1 cellular context compared by ENCODE assay signal in the genomic region with DNA sequence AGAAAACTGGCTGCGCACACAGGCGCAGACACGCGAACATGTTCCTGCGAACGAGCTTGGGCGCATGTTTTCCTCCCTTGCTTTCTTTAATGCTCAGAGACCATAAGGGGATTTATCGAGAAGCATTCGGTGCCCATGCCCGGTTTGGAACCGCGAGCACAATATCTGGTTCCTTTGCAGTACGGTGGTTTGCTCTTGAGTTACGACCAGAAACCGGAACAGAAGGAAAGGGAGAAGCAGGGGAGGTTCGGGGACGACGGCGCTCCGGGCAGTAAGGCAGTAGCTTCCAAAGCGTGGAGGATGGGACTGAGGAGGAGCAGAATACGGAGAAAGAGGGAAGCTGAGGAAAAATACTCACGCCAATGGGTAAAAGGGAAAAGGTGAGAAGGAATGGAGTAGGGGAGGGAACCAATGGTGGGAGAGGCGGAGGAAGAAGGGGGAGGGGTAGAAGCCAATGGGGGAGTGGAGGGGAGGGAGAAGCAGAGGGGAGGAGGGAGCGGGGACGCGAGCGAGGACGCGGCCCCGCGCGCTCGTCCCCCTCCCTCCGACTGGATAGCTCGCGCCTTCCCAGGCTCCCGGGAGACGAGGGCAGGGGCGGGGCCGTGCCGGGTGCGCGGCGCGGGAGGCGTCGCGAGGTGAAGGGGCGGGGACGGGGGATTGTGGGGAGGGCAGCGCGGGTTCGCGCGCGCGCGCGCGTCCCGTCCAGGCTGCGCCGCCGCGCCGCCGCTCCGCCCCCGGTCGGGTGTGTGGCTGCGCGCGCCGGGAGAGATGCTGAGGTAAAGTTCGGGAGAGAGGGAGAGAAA.
TF ChIP-seq lines count a peak whose summit lies in the region.

No MANE protein-coding gene starts in this region.

TF ChIP-seq in HepG2, 621 proteins besides CTCF, POLR2A, EP300 and RAD21 (continued from another document and continues in another):
- TF ChIP-seq, protein P1, sequence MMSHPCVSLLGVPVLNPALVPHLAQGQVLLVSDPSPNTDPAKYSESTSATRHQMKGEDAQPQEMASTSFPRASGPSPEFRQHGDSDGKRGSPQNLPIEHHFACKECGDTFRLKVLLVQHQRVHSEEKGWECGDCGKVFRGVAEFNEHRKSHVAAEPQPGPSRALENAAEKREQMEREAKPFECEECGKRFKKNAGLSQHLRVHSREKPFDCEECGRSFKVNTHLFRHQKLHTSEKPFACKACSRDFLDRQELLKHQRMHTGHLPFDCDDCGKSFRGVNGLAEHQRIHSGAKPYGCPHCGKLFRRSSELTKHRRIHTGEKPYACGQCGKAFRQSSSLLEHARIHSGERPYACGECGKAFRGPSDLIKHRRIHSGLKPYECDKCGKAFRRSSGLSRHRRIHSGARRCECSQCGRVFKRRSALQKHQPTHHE (CRISPR knock-in tag; IDR thresholded peaks at IDR 0.05; ENCODE audit: borderline replicate concordance) = peak; percentile 97; the same call in 1 of the 2 replicates
- peak; percentile 99 for TF ChIP-seq ZNF781 (CRISPR knock-in tag; IDR thresholded peaks at IDR 0.05; ENCODE audit: borderline replicate concordance, not compliant biosample characterization)
- TF ChIP-seq ZNF234 (CRISPR knock-in tag; conservative IDR thresholded peaks at IDR 0.05) = no peak
- peak; percentile 87; the same call in 1 of the 2 replicates for TF ChIP-seq SNAPC2 (CRISPR knock-in tag; IDR thresholded peaks at IDR 0.05)
- TF ChIP-seq SKI (IDR thresholded peaks at IDR 0.05; ENCODE audit: partially characterized antibody) = peak; percentile 61
- TF ChIP-seq ESRRA (CRISPR knock-in tag; IDR thresholded peaks at IDR 0.05; ENCODE audit: low read depth) = no peak; the same call in none of the 2 replicates
- TF ChIP-seq, protein P2, sequence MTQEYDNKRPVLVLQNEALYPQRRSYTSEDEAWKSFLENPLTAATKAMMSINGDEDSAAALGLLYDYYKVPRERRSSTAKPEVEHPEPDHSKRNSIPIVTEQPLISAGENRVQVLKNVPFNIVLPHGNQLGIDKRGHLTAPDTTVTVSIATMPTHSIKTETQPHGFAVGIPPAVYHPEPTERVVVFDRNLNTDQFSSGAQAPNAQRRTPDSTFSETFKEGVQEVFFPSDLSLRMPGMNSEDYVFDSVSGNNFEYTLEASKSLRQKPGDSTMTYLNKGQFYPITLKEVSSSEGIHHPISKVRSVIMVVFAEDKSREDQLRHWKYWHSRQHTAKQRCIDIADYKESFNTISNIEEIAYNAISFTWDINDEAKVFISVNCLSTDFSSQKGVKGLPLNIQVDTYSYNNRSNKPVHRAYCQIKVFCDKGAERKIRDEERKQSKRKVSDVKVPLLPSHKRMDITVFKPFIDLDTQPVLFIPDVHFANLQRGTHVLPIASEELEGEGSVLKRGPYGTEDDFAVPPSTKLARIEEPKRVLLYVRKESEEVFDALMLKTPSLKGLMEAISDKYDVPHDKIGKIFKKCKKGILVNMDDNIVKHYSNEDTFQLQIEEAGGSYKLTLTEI (CRISPR knock-in tag; conservative IDR thresholded peaks at IDR 0.05) = no peak
- peak; percentile 83; the same call in 1 of the 2 replicates for TF ChIP-seq ZFP82 (CRISPR knock-in tag; IDR thresholded peaks at IDR 0.05; ENCODE audit: borderline replicate concordance)
- peak; percentile 75; the same call in 1 of the 2 replicates for TF ChIP-seq ZFP36L1 (CRISPR knock-in tag; IDR thresholded peaks at IDR 0.05)
- TF ChIP-seq, protein P3, sequence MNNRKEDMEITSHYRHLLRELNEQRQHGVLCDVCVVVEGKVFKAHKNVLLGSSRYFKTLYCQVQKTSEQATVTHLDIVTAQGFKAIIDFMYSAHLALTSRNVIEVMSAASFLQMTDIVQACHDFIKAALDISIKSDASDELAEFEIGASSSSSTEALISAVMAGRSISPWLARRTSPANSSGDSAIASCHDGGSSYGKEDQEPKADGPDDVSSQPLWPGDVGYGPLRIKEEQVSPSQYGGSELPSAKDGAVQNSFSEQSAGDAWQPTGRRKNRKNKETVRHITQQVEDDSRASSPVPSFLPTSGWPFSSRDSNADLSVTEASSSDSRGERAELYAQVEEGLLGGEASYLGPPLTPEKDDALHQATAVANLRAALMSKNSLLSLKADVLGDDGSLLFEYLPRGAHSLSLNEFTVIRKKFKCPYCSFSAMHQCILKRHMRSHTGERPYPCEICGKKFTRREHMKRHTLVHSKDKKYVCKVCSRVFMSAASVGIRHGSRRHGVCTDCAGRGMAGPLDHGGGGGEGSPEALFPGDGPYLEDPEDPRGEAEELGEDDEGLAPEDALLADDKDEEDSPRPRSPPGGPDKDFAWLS (CRISPR knock-in tag; IDR thresholded peaks at IDR 0.05; ENCODE audit: borderline replicate concordance) = 0 out of 2 replicates have a peak, but pooled peaks have one; percentile 53
- peak; percentile 40 for TF ChIP-seq TEAD3 (CRISPR knock-in tag; optimal IDR thresholded peaks at IDR 0.05; ENCODE audit: borderline replicate concordance)
- TF ChIP-seq ZNF709 (CRISPR knock-in tag; IDR thresholded peaks at IDR 0.05) = peak; percentile 86
- no peak; the same call in 1 of the 2 replicates for TF ChIP-seq STAT5B (CRISPR knock-in tag; IDR thresholded peaks at IDR 0.05)
- TF ChIP-seq SMAD1 (CRISPR knock-in tag; IDR thresholded peaks at IDR 0.05; ENCODE audit: borderline replicate concordance, low read depth) = 0 out of 2 replicates have a peak, but pooled peaks have one; percentile 85
- TF ChIP-seq ZNF672 (CRISPR knock-in tag; IDR thresholded peaks at IDR 0.05) = 0 out of 2 replicates have a peak, but pooled peaks have one; percentile 74
- peak; percentile 96 for TF ChIP-seq ZNF761 (CRISPR knock-in tag; conservative IDR thresholded peaks at IDR 0.05)
- TF ChIP-seq, protein P4, sequence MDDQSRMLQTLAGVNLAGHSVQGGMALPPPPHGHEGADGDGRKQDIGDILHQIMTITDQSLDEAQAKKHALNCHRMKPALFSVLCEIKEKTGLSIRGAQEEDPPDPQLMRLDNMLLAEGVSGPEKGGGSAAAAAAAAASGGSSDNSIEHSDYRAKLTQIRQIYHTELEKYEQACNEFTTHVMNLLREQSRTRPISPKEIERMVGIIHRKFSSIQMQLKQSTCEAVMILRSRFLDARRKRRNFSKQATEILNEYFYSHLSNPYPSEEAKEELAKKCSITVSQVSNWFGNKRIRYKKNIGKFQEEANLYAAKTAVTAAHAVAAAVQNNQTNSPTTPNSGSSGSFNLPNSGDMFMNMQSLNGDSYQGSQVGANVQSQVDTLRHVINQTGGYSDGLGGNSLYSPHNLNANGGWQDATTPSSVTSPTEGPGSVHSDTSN (CRISPR knock-in tag; IDR thresholded peaks at IDR 0.05; ENCODE audit: borderline replicate concordance) = no peak
- TF ChIP-seq, protein P5, sequence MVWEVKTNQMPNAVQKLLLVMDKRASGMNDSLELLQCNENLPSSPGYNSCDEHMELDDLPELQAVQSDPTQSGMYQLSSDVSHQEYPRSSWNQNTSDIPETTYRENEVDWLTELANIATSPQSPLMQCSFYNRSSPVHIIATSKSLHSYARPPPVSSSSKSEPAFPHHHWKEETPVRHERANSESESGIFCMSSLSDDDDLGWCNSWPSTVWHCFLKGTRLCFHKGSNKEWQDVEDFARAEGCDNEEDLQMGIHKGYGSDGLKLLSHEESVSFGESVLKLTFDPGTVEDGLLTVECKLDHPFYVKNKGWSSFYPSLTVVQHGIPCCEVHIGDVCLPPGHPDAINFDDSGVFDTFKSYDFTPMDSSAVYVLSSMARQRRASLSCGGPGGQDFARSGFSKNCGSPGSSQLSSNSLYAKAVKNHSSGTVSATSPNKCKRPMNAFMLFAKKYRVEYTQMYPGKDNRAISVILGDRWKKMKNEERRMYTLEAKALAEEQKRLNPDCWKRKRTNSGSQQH (CRISPR knock-in tag; IDR thresholded peaks at IDR 0.05; ENCODE audit: low read depth) = 0 out of 2 replicates have a peak, but pooled peaks have one; percentile 89
- TF ChIP-seq TGIF2 (CRISPR knock-in tag; IDR thresholded peaks at IDR 0.05) = peak; percentile 89
- TF ChIP-seq MAFF (IDR thresholded peaks at IDR 0.05; ENCODE audit: low read depth, low read length) = no peak
- TF ChIP-seq PRPF4 (IDR thresholded peaks at IDR 0.05; ENCODE audit: low read depth, low read length, poor library complexity, severe bottlenecking) = peak; percentile 71
- TF ChIP-seq IKZF1 (IDR thresholded peaks at IDR 0.05) = no peak
- 0 out of 2 replicates have a peak, but pooled peaks have one; percentile 67 for TF ChIP-seq CBFB (CRISPR knock-in tag; IDR thresholded peaks at IDR 0.05)
- no peak for TF ChIP-seq PHF20 (CRISPR knock-in tag; IDR thresholded peaks at IDR 0.05)
- TF ChIP-seq KDM1A (CRISPR knock-in tag; IDR thresholded peaks at IDR 0.05) = peak; percentile 9; the same call in 1 of the 2 replicates
- peak; percentile 12; the same call in 1 of the 2 replicates for TF ChIP-seq XBP1 (CRISPR knock-in tag; IDR thresholded peaks at IDR 0.05)
- TF ChIP-seq NFE2L2 (IDR thresholded peaks at IDR 0.05; ENCODE audit: low read length) = no peak
- TF ChIP-seq, protein P6, sequence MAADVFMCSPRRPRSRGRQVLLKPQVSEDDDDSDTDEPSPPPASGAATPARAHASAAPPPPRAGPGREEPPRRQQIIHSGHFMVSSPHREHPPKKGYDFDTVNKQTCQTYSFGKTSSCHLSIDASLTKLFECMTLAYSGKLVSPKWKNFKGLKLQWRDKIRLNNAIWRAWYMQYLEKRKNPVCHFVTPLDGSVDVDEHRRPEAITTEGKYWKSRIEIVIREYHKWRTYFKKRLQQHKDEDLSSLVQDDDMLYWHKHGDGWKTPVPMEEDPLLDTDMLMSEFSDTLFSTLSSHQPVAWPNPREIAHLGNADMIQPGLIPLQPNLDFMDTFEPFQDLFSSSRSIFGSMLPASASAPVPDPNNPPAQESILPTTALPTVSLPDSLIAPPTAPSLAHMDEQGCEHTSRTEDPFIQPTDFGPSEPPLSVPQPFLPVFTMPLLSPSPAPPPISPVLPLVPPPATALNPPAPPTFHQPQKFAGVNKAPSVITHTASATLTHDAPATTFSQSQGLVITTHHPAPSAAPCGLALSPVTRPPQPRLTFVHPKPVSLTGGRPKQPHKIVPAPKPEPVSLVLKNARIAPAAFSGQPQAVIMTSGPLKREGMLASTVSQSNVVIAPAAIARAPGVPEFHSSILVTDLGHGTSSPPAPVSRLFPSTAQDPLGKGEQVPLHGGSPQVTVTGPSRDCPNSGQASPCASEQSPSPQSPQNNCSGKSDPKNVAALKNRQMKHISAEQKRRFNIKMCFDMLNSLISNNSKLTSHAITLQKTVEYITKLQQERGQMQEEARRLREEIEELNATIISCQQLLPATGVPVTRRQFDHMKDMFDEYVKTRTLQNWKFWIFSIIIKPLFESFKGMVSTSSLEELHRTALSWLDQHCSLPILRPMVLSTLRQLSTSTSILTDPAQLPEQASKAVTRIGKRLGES (CRISPR knock-in tag; IDR thresholded peaks at IDR 0.05; ENCODE audit: borderline replicate concordance) = no peak
- TF ChIP-seq, protein P7, sequence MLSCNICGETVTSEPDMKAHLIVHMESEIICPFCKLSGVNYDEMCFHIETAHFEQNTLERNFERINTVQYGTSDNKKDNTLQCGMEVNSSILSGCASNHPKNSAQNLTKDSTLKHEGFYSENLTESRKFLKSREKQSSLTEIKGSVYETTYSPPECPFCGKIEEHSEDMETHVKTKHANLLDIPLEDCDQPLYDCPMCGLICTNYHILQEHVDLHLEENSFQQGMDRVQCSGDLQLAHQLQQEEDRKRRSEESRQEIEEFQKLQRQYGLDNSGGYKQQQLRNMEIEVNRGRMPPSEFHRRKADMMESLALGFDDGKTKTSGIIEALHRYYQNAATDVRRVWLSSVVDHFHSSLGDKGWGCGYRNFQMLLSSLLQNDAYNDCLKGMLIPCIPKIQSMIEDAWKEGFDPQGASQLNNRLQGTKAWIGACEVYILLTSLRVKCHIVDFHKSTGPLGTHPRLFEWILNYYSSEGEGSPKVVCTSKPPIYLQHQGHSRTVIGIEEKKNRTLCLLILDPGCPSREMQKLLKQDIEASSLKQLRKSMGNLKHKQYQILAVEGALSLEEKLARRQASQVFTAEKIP (CRISPR knock-in tag; IDR thresholded peaks at IDR 0.05; ENCODE audit: borderline replicate concordance) = no peak
- TF ChIP-seq, protein P8, sequence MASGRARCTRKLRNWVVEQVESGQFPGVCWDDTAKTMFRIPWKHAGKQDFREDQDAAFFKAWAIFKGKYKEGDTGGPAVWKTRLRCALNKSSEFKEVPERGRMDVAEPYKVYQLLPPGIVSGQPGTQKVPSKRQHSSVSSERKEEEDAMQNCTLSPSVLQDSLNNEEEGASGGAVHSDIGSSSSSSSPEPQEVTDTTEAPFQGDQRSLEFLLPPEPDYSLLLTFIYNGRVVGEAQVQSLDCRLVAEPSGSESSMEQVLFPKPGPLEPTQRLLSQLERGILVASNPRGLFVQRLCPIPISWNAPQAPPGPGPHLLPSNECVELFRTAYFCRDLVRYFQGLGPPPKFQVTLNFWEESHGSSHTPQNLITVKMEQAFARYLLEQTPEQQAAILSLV (CRISPR knock-in tag; IDR thresholded peaks at IDR 0.05; ENCODE audit: borderline replicate concordance) = peak; percentile 43; the same call in 1 of the 2 replicates
- TF ChIP-seq SP140L (CRISPR knock-in tag; IDR thresholded peaks at IDR 0.05; ENCODE audit: borderline replicate concordance) = 0 out of 2 replicates have a peak, but pooled peaks have one; percentile 23
- TF ChIP-seq ZNF777 (CRISPR knock-in tag; IDR thresholded peaks at IDR 0.05) = peak; percentile 77
- TF ChIP-seq PAWR (CRISPR knock-in tag; IDR thresholded peaks at IDR 0.05; ENCODE audit: borderline replicate concordance) = peak; percentile 93; the same call in 1 of the 2 replicates
- TF ChIP-seq MYNN (CRISPR knock-in tag; IDR thresholded peaks at IDR 0.05; ENCODE audit: low read depth) = 0 out of 2 replicates have a peak, but pooled peaks have one; percentile 25
- TF ChIP-seq, protein P9, sequence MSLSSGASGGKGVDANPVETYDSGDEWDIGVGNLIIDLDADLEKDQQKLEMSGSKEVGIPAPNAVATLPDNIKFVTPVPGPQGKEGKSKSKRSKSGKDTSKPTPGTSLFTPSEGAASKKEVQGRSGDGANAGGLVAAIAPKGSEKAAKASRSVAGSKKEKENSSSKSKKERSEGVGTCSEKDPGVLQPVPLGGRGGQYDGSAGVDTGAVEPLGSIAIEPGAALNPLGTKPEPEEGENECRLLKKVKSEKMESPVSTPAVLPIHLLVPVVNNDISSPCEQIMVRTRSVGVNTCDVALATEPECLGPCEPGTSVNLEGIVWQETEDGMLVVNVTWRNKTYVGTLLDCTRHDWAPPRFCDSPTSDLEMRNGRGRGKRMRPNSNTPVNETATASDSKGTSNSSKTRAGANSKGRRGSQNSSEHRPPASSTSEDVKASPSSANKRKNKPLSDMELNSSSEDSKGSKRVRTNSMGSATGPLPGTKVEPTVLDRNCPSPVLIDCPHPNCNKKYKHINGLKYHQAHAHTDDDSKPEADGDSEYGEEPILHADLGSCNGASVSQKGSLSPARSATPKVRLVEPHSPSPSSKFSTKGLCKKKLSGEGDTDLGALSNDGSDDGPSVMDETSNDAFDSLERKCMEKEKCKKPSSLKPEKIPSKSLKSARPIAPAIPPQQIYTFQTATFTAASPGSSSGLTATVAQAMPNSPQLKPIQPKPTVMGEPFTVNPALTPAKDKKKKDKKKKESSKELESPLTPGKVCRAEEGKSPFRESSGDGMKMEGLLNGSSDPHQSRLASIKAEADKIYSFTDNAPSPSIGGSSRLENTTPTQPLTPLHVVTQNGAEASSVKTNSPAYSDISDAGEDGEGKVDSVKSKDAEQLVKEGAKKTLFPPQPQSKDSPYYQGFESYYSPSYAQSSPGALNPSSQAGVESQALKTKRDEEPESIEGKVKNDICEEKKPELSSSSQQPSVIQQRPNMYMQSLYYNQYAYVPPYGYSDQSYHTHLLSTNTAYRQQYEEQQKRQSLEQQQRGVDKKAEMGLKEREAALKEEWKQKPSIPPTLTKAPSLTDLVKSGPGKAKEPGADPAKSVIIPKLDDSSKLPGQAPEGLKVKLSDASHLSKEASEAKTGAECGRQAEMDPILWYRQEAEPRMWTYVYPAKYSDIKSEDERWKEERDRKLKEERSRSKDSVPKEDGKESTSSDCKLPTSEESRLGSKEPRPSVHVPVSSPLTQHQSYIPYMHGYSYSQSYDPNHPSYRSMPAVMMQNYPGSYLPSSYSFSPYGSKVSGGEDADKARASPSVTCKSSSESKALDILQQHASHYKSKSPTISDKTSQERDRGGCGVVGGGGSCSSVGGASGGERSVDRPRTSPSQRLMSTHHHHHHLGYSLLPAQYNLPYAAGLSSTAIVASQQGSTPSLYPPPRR (CRISPR knock-in tag; IDR thresholded peaks at IDR 0.05; ENCODE audit: borderline replicate concordance) = peak; percentile 34; the same call in 1 of the 2 replicates
- TF ChIP-seq KDM2A (CRISPR knock-in tag; IDR thresholded peaks at IDR 0.05; ENCODE audit: borderline replicate concordance, low read depth) = peak; percentile 62
